Comparison of ENCODE assay signal across 19 cellular contexts in the genomic region with DNA sequence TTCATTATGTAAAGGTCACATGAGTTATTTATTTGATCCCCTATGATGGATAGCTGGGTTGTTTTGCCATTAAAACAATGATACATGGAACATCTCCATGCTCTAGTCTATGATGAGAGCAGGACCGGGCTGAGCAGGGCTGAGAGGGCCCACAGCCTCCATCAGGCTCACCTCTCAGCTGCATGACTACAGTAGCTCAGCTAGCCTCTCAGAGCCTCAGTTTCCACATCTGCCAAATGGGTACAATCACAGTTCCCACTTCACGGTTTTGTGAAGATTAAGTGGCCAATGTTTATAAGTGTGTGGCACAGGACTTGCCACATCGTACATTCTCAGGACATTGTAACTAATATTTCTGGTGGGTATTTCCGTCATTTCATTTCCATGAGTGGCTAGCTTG. TPM values are rescaled to one million over a fixed set of nuclear protein-coding genes. Genes with fewer than 3 reads are reported as not detected.
DNase-seq lines count a peak whose midpoint lies in the region; ATAC-seq, FAIRE-seq and TF ChIP-seq lines count a peak whose summit lies in the region.
"Had no signal": no experiment of that assay in that cellular context is flagged by ENCODE, and none has a peak within 500 bp of the region (broad histone marks: within the 10 kb centered on the region; RNA-seq: fewer than 3 reads in every experiment).

No MANE protein-coding gene starts in this region.

- TF ChIP-seq CTCF in HepG2 (CRISPR knock-in tag; IDR thresholded peaks at IDR 0.05) (no peak), right lobe of liver (IDR thresholded peaks at IDR 0.05) (no peak), osteocyte (IDR thresholded peaks at IDR 0.05) (no peak)

- TF ChIP-seq EP300 in HepG2 (IDR thresholded peaks at IDR 0.05; ENCODE audit: low read depth in 2 of 2, low read length in 2 of 2) (no peak), HepG2 (CRISPR knock-in tag; IDR thresholded peaks at IDR 0.05; ENCODE audit: borderline replicate concordance) (no peak)

- DNase-seq in HepG2 (ENCODE audit: low spot score), result no peak
- DNase-seq in right lobe of liver, result no peak
- DNase-seq in ecto neural progenitor cell (ENCODE audit: low spot score), result peak; percentile 12
- peak; percentile 42 for DNase-seq in osteocyte (ENCODE audit: extremely low spot score, unreplicated experiment)
- DNase-seq in UCSD-AML1 (lab: John Stamatoyannopoulos, UW; ENCODE audit: unreplicated experiment), result no peak
- DNase-seq: 8988T; CD4-positive, alpha-beta memory T cell; DMS153; DMS79; GDM1; GOT3 had no signal

- H3K36me3 Mint-ChIP-seq in osteocyte (ENCODE audit: unreplicated experiment), result no peaks in the 10 kb centered on the region
- H3K36me3 Mint-ChIP-seq: CD14-positive monocyte; CD4-positive, alpha-beta memory T cell had no signal

- no peak overlapping the region for H3K4me2 ChIP-seq in HepG2 (ENCODE audit: low read depth, low read length)
- H3K4me2 ChIP-seq: BLaER1 had no signal

- H3K36me3 ChIP-seq in HepG2 (replicated peaks in 1 of 2; ENCODE audit: control insufficient read depth in 1 of 2, insufficient read depth in 2 of 2, low read length in 2 of 2), result no peaks in the 10 kb centered on the region
- no peaks in the 10 kb centered on the region for H3K36me3 ChIP-seq in right lobe of liver
- H3K36me3 ChIP-seq: BLaER1, HAP-1 had no signal

- H3K27me3 ChIP-seq in HepG2 (ENCODE audit: control insufficient read depth in 1 of 2, insufficient read depth in 2 of 2, low read length in 2 of 2) (no peaks in the 10 kb centered on the region; a peak in 3 of 5 replicates), right lobe of liver (no peaks in the 10 kb centered on the region)
- H3K27me3 ChIP-seq: BLaER1 had no signal

- H3K9me3 ChIP-seq in HepG2 (ENCODE audit: low read length), result no peaks in the 10 kb centered on the region
- no peaks in the 10 kb centered on the region for H3K9me3 ChIP-seq in right lobe of liver
- H3K9me3 ChIP-seq: BLaER1, HAP-1 had no signal

- H3K9ac ChIP-seq in HepG2 (ENCODE audit: insufficient read depth, low read depth, low read length), result no peak overlapping the region
- H3K9ac ChIP-seq: BLaER1 had no signal

- H2AFZ ChIP-seq in HepG2 (ENCODE audit: low read length), result no peak overlapping the region

- H3K4me3 ChIP-seq in HepG2 (replicated peaks in 1 of 3; ENCODE audit: insufficient read depth in 1 of 3, low read depth in 2 of 3, low read length in 3 of 3) (no peak overlapping the region), right lobe of liver (no peak overlapping the region)
- H3K4me3 ChIP-seq: BLaER1, HAP-1 had no signal

- in situ Hi-C loops in HepG2 (cut with HindIII; ENCODE audit: extremely low pct_ligation_motif_present, low pct_unique_long_range_greater_than_20kb), result no loop called here

- H3K9me3 Mint-ChIP-seq in osteocyte (ENCODE audit: unreplicated experiment), result no peaks in the 10 kb centered on the region

- H3K79me2 ChIP-seq in HepG2 (ENCODE audit: insufficient read depth, low read length), result no peaks in the 10 kb centered on the region

- FAIRE-seq in HepG2 (lab: Jason Lieb, UNC), result no peak

- H3K4me1 ChIP-seq in HepG2 (ENCODE audit: insufficient read depth, low read length) (no peaks in the 10 kb centered on the region), right lobe of liver (peaks cover 0 to 5% (median 0%) of the 10 kb centered on the region in 4 donors)
- H3K4me1 ChIP-seq: HAP-1 had no signal

- H3K4me1 Mint-ChIP-seq in osteocyte (ENCODE audit: unreplicated experiment), result peaks cover 6% of the 10 kb centered on the region

- ATAC-seq in HepG2 (no peak), right lobe of liver (no peak), HG02885 (IDR thresholded peaks at IDR 0.05; ENCODE audit: poor library complexity, unreplicated experiment) (no peak)
- ATAC-seq in activated CD4-positive, CD25-positive, alpha-beta regulatory T cell treated with anti-CD3 and anti-CD28 coated beads, Interleukin-2, amount 50 U/mL, for 24 hours, result no peak

- no peak overlapping the region for H3K4me3 Mint-ChIP-seq in osteocyte (ENCODE audit: unreplicated experiment)
- H3K4me3 Mint-ChIP-seq: CD4-positive, alpha-beta memory T cell had no signal

- CTCF ChIA-PET in HepG2 (lab: Yijun Ruan, JAX; ENCODE audit: low intra/inter-chr PET ratio, low total read pairs), result no interaction called here

- H4K20me1 ChIP-seq in HepG2 (ENCODE audit: insufficient read depth, low read length), result no peaks in the 10 kb centered on the region
- H4K20me1 ChIP-seq: BLaER1 had no signal

- H3K27ac Mint-ChIP-seq in osteocyte (ENCODE audit: unreplicated experiment), result no peak overlapping the region
- H3K27ac Mint-ChIP-seq: CD14-positive monocyte; CD4-positive, alpha-beta memory T cell had no signal

- no TSS peak for BruUV-seq in HepG2 (replicated peaks; lab: Mats Ljungman, UMichigan)

- 6% methylated on average over 4 of the region's 4 CpGs for WGBS in HepG2 (ENCODE audit: low lambda C conversion rate)
- 82% methylated on average over 3 of the region's 4 CpGs for WGBS in right lobe of liver (ENCODE audit: insufficient coverage, low coverage, low lambda C conversion rate, missing lambda C conversion rate)

- no peak for TF ChIP-seq RAD21 in HepG2 (CRISPR knock-in tag; IDR thresholded peaks at IDR 0.05)

- TF ChIP-seq POLR2A in HepG2 (IDR thresholded peaks at IDR 0.05; ENCODE audit: insufficient read depth in 1 of 2, low read depth in 2 of 2, low read length in 2 of 2), result no peak
- no peak for TF ChIP-seq POLR2A in right lobe of liver (IDR thresholded peaks at IDR 0.05)

- POLR2A ChIA-PET in HepG2 (lab: Yijun Ruan, JAX), result no interaction called here

- H3K27me3 Mint-ChIP-seq in osteocyte (ENCODE audit: unreplicated experiment), result peaks cover 24% of the 10 kb centered on the region

- intact Hi-C loops in HepG2 (cut with micrococcal nuclease; ENCODE audit: unreplicated experiment) (no loop called here), right lobe of liver (cut with DNase I) (no loop called here)

- H3K27ac ChIP-seq in HepG2 (ENCODE audit: extremely low read length, insufficient read depth, low read length) (no peak overlapping the region), right lobe of liver (no peak overlapping the region)
- H3K27ac ChIP-seq: BLaER1 had no signal

TF ChIP-seq in HepG2, 621 proteins besides CTCF, POLR2A, EP300 and RAD21:
- no peak for TF ChIP-seq ZNF251 (CRISPR knock-in tag; IDR thresholded peaks at IDR 0.05)
- TF ChIP-seq ZNF256 (CRISPR knock-in tag; conservative IDR thresholded peaks at IDR 0.05), result no peak
- TF ChIP-seq, protein P1, sequence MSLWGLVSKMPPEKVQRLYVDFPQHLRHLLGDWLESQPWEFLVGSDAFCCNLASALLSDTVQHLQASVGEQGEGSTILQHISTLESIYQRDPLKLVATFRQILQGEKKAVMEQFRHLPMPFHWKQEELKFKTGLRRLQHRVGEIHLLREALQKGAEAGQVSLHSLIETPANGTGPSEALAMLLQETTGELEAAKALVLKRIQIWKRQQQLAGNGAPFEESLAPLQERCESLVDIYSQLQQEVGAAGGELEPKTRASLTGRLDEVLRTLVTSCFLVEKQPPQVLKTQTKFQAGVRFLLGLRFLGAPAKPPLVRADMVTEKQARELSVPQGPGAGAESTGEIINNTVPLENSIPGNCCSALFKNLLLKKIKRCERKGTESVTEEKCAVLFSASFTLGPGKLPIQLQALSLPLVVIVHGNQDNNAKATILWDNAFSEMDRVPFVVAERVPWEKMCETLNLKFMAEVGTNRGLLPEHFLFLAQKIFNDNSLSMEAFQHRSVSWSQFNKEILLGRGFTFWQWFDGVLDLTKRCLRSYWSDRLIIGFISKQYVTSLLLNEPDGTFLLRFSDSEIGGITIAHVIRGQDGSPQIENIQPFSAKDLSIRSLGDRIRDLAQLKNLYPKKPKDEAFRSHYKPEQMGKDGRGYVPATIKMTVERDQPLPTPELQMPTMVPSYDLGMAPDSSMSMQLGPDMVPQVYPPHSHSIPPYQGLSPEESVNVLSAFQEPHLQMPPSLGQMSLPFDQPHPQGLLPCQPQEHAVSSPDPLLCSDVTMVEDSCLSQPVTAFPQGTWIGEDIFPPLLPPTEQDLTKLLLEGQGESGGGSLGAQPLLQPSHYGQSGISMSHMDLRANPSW (CRISPR knock-in tag; IDR thresholded peaks at IDR 0.05; ENCODE audit: borderline replicate concordance), result no peak
- no peak for TF ChIP-seq PHF8 (CRISPR knock-in tag; IDR thresholded peaks at IDR 0.05)
- TF ChIP-seq ZNF629 (CRISPR knock-in tag; conservative IDR thresholded peaks at IDR 0.05), result peak; percentile 83

RNA-seq across cellular contexts. Expression of a gene that starts 19.9 kb away (rescaled TPM):
- total RNA-seq in HepG2 (2016; rRNA removed; fragmentation: Illumina TruSeq; extraction: Trizol) (not detected in 2 replicates), right lobe of liver (1 to 10 TPM in 3 of 6 experiments, under 1 TPM in 3; 0.49 to 4.3 (median 1.0) TPM), osteocyte (not detected in 2 replicates)
- total RNA-seq in HepG2 (2016; cell fraction: cytosol; rRNA removed; fragmentation: Illumina TruSeq; extraction: Trizol; ENCODE audit: low read depth), result not detected in 2 replicates
- not detected in 2 replicates for total RNA-seq in HepG2 (2016; cell fraction: insoluble cytoplasmic fraction; rRNA removed; fragmentation: Illumina TruSeq; extraction: Trizol)
- not detected in 2 replicates for total RNA-seq in HepG2 (2016; cell fraction: membrane; rRNA removed; fragmentation: Illumina TruSeq; extraction: Trizol)
- total RNA-seq in HepG2 (2016; cell fraction: nucleus; rRNA removed; fragmentation: Illumina TruSeq; extraction: Trizol), result not detected in 2 replicates
- polyA plus RNA-seq in HepG2 (2011; rRNA removed), result not detected in 2 replicates
- not detected in 2 replicates for polyA plus RNA-seq in HepG2 (2011; cell fraction: cytosol; rRNA removed)
- polyA plus RNA-seq in HepG2 (2011; cell fraction: nucleus; rRNA removed), result not detected in 2 replicates
- polyA plus RNA-seq in HepG2 (2012), result not detected in 2 replicates
- not detected in 2 replicates for polyA plus RNA-seq in HepG2 (2016; cell fraction: cytosol; fragmentation: Illumina TruSeq; extraction: Trizol; ENCODE audit: low read depth)
- polyA plus RNA-seq in HepG2 (2016; cell fraction: insoluble cytoplasmic fraction; fragmentation: Illumina TruSeq; extraction: Trizol; ENCODE audit: low read depth), result not detected in 2 replicates
- polyA plus RNA-seq in HepG2 (2016; cell fraction: membrane; fragmentation: Illumina TruSeq; extraction: Trizol; ENCODE audit: low read depth), result not detected in 2 replicates
- not detected in 2 replicates for polyA plus RNA-seq in HepG2 (2016; cell fraction: nucleus; fragmentation: Illumina TruSeq; extraction: Trizol; ENCODE audit: insufficient read depth, low read depth)
- not detected in 2 replicates for polyA minus RNA-seq in HepG2 (2011; rRNA and poly(A)+ RNA removed; ENCODE audit: low replicate concordance)
- not detected in 2 replicates for polyA minus RNA-seq in HepG2 (2011; cell fraction: cytosol; rRNA and poly(A)+ RNA removed)
- not detected in 2 replicates for polyA minus RNA-seq in HepG2 (2011; cell fraction: nucleus; rRNA and poly(A)+ RNA removed)
- total RNA-seq: A673; CD4-positive, alpha-beta memory T cell; Daoy had no signal
- polyA plus RNA-seq: AG04450; CD14-positive monocyte; CD4-positive, alpha-beta memory T cell had no signal

Comparison
In these comparisons a context has a peak if more than half of its experiments do, and no peak if none do; other contexts are left out.
1. DNase-seq: peak in ecto neural progenitor cell (single experiment) and osteocyte (single experiment); none in HepG2 (single experiment), right lobe of liver (0 of 3) and UCSD-AML1 (single experiment).